Comparison of ENCODE assay signal across 2 cellular contexts in genomic region chr14:60323199-60323891, GRCh38.
TF ChIP-seq lines count a peak whose summit lies in the region.

No MANE protein-coding gene starts in this region.

TF ChIP-seq in SK-N-SH, 30 proteins besides CTCF, POLR2A, EP300 and RAD21 (continued from another document):
- no peak for TF ChIP-seq REST (IDR thresholded peaks at IDR 0.05; ENCODE audit: low read depth, low read length)
- no peak for TF ChIP-seq NRF1 (IDR thresholded peaks at IDR 0.05; ENCODE audit: low read depth, low read length)
- no peak for TF ChIP-seq ZBTB33 (IDR thresholded peaks at IDR 0.05; ENCODE audit: borderline replicate concordance, low read depth)

TF ChIP-seq in SK-N-SH treated with all-trans-retinoic acid at 6 μM for 48 hours, 23 proteins besides CTCF, POLR2A, EP300 and RAD21 (continued from another document):
- TF ChIP-seq, protein P1, sequence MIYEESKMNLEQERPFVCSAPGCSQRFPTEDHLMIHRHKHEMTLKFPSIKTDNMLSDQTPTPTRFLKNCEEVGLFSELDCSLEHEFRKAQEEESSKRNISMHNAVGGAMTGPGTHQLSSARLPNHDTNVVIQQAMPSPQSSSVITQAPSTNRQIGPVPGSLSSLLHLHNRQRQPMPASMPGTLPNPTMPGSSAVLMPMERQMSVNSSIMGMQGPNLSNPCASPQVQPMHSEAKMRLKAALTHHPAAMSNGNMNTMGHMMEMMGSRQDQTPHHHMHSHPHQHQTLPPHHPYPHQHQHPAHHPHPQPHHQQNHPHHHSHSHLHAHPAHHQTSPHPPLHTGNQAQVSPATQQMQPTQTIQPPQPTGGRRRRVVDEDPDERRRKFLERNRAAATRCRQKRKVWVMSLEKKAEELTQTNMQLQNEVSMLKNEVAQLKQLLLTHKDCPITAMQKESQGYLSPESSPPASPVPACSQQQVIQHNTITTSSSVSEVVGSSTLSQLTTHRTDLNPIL (CRISPR knock-in tag; IDR thresholded peaks at IDR 0.05; ENCODE audit: low read depth): no peak
- TF ChIP-seq TOX (CRISPR knock-in tag; IDR thresholded peaks at IDR 0.05; ENCODE audit: borderline replicate concordance): no peak
- no peak for TF ChIP-seq ZFP3 (CRISPR knock-in tag; IDR thresholded peaks at IDR 0.05)
- TF ChIP-seq ZNF70 (CRISPR knock-in tag; IDR thresholded peaks at IDR 0.05): no peak
- TF ChIP-seq PPARA (CRISPR knock-in tag; IDR thresholded peaks at IDR 0.05; ENCODE audit: borderline replicate concordance): no peak
- no peak for TF ChIP-seq CSDC2 (CRISPR knock-in tag; IDR thresholded peaks at IDR 0.05)
- TF ChIP-seq, protein P2, sequence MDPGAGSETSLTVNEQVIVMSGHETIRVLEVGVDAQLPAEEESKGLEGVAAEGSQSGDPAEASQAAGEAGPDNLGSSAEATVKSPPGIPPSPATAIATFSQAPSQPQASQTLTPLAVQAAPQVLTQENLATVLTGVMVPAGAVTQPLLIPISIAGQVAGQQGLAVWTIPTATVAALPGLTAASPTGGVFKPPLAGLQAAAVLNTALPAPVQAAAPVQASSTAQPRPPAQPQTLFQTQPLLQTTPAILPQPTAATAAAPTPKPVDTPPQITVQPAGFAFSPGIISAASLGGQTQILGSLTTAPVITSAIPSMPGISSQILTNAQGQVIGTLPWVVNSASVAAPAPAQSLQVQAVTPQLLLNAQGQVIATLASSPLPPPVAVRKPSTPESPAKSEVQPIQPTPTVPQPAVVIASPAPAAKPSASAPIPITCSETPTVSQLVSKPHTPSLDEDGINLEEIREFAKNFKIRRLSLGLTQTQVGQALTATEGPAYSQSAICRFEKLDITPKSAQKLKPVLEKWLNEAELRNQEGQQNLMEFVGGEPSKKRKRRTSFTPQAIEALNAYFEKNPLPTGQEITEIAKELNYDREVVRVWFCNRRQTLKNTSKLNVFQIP (CRISPR knock-in tag; IDR thresholded peaks at IDR 0.05; ENCODE audit: borderline replicate concordance, low read depth): no peak
- TF ChIP-seq ZNF565 (CRISPR knock-in tag; conservative IDR thresholded peaks at IDR 0.05; ENCODE audit: low read depth): no peak
- TF ChIP-seq GLIS3 (CRISPR knock-in tag; IDR thresholded peaks at IDR 0.05): no peak
- no peak for TF ChIP-seq ZC3H10 (CRISPR knock-in tag; IDR thresholded peaks at IDR 0.05)
- no peak for TF ChIP-seq BACH2 (CRISPR knock-in tag; IDR thresholded peaks at IDR 0.05; ENCODE audit: borderline replicate concordance)
- no peak for TF ChIP-seq RARB (CRISPR knock-in tag; IDR thresholded peaks at IDR 0.05)
- no peak for TF ChIP-seq ESRRG (CRISPR knock-in tag; IDR thresholded peaks at IDR 0.05)
- TF ChIP-seq ARNTL (CRISPR knock-in tag; IDR thresholded peaks at IDR 0.05; ENCODE audit: borderline replicate concordance, low read depth): no peak
